In the genomic region with DNA sequence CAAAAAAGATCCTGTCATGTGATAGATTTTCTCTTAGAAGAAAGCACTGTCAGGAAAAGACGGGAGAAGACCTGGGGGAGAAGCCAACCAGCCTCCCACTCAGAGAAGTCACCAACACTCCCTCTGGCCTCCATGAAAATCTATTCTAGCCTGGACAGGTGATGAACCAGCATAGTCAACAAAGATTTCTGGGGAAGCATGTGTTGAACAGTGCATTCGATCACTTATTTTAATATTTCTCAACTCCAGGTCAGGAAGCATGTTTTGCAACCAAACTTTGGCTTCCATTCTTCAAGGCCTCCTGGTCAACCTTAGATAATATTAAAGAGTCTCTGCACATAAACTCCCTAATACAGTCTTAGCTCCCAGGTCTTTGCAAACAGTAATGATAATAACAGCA, we compare ENCODE assay signal across 5 cellular contexts.
"Had no signal": no experiment of that assay in that cellular context is flagged by ENCODE, and none has a peak within 500 bp of the region (broad histone marks: within the 10 kb centered on the region; RNA-seq: fewer than 3 reads in every experiment).

No MANE protein-coding gene starts in this region.

- ATAC-seq: K562 had no signal

- FAIRE-seq: HTR-8/SVneo, K562 had no signal

- DNase-seq: IMR-90, KBM-7 had no signal

- H3K4me3 ChIP-seq: K562 had no signal

- H3K27ac ChIP-seq: HL-60 had no signal
